In genomic region chr20:32762754-32763201, GRCh38 we compare ENCODE assay signal across 8 cellular contexts. TPM values are rescaled to one million over a fixed set of nuclear protein-coding genes. Genes with fewer than 3 reads are reported as not detected.
DNase-seq lines count a peak whose midpoint lies in the region; ATAC-seq and TF ChIP-seq lines count a peak whose summit lies in the region.

No MANE protein-coding gene starts in this region.

- peak overlapping the region; percentile 83 for H3K27ac ChIP-seq in VCaP
- peak overlapping the region in 1 of 2 donors; percentile 14 for H3K27ac ChIP-seq in prostate gland

- under 1% methylated on average over 30 of the region's 30 CpGs for WGBS in prostate gland

- DNase-seq in GM12864 (ENCODE audit: low read depth): no peak
- no peak for DNase-seq in fibroblast of pulmonary artery (ENCODE audit: low read depth)
- no peak for DNase-seq in prostate gland (ENCODE audit: low spot score)
- no peak for DNase-seq in activated gamma-delta T cell (lab: John Stamatoyannopoulos, UW)
- DNase-seq in globus pallidus (ENCODE audit: low spot score): no peak

- TF ChIP-seq CTCF in GM12864 (IDR thresholded peaks at IDR 0.05; ENCODE audit: low read depth, low read length, missing control alignments) (no peak), VCaP (conservative IDR thresholded peaks at IDR 0.05) (no peak), fibroblast of pulmonary artery (IDR thresholded peaks at IDR 0.05; ENCODE audit: low read length, missing control alignments) (no peak), prostate gland (IDR thresholded peaks at IDR 0.05) (no peak)

- H3K4me1 ChIP-seq in prostate gland (replicated peaks): peaks cover 2% of the 10 kb centered on the region

- TF ChIP-seq POLR2A in prostate gland (IDR thresholded peaks at IDR 0.05) (no peak), GM18505 (IDR thresholded peaks at IDR 0.05; ENCODE audit: borderline replicate concordance, extremely low read depth, insufficient read depth, insufficient read length) (no peak)

- H3K36me3 ChIP-seq in prostate gland: no peaks in the 10 kb centered on the region

- no peaks in the 10 kb centered on the region for H3K9me3 ChIP-seq in prostate gland

- H3K27me3 ChIP-seq in prostate gland (replicated peaks; ENCODE audit: insufficient read depth): no peaks in the 10 kb centered on the region

- H3K4me3 ChIP-seq in GM12864 (ENCODE audit: low read depth, low read length) (peak overlapping the region; percentile 64), fibroblast of pulmonary artery (replicated peaks; ENCODE audit: low read depth, low read length) (peak overlapping the region; percentile 76), prostate gland (peak overlapping the region; percentile 69 to 86)

- ATAC-seq in HG03045 (IDR thresholded peaks at IDR 0.05; ENCODE audit: unreplicated experiment): peak; percentile 9
- ATAC-seq in GM18505 (IDR thresholded peaks at IDR 0.05; ENCODE audit: unreplicated experiment): no peak

- intact Hi-C loops in prostate gland (cut with DNase I): no loop called here

RNA-seq across cellular contexts. Expression of gene DNMT3B, which starts 0.6 kb away (rescaled TPM):
- total RNA-seq in prostate gland: 10 to 100 TPM in 1 of 2 donors, under 1 TPM in 1; 0.41 to 11.5 TPM

RNA-seq across cellular contexts. Expression of gene COMMD7, which starts 19.5 kb away (rescaled TPM):
- total RNA-seq in prostate gland: 10 to 100 TPM; 26.3 to 48.3 TPM

RNA-seq across cellular contexts. Expression of gene MAPRE1, which starts 57.0 kb away (rescaled TPM):
- 100 to 1,000 TPM in 1 of 2 donors, 10 to 100 TPM in 1; 65.4 to 136 TPM for total RNA-seq in prostate gland
